10 cellular contexts compared by ENCODE assay signal in genomic region chr4:8260656-8261111, GRCh38. TPM values are rescaled to one million over a fixed set of nuclear protein-coding genes. Genes with fewer than 3 reads are reported as not detected.
DNase-seq lines count a peak whose midpoint lies in the region; ATAC-seq and TF ChIP-seq lines count a peak whose summit lies in the region.
"Had no signal": no experiment of that assay in that cellular context is flagged by ENCODE, and none has a peak within 500 bp of the region (broad histone marks: within the 10 kb centered on the region; RNA-seq: fewer than 3 reads in every experiment).

No MANE protein-coding gene starts in this region.

- no peaks in the 10 kb centered on the region for H3K36me3 ChIP-seq in left lung
- H3K36me3 ChIP-seq in upper lobe of right lung = no peaks in the 10 kb centered on the region
- H3K36me3 ChIP-seq: tibial nerve had no signal

- no peak overlapping the region for H3K4me3 ChIP-seq in astrocyte of the spinal cord (ENCODE audit: low read depth, low read length)
- no peak overlapping the region for H3K4me3 ChIP-seq in left lung
- no peak overlapping the region for H3K4me3 ChIP-seq in upper lobe of right lung
- H3K4me3 ChIP-seq: tibial nerve had no signal

- H3K9me3 ChIP-seq in left lung = no peaks in the 10 kb centered on the region
- no peaks in the 10 kb centered on the region for H3K9me3 ChIP-seq in upper lobe of right lung
- H3K9me3 ChIP-seq: tibial nerve had no signal

- H3K27me3 ChIP-seq in left lung = no peaks in the 10 kb centered on the region
- no peaks in the 10 kb centered on the region for H3K27me3 ChIP-seq in upper lobe of right lung
- H3K27me3 ChIP-seq: tibial nerve had no signal

- intact Hi-C loops in left lung (cut with DNase I) = no loop called here
- intact Hi-C loops in upper lobe of right lung (cut with DNase I) = no loop called here

- H3K27ac ChIP-seq in left lung (no peak overlapping the region), upper lobe of right lung (no peak overlapping the region)

- in situ Hi-C loops in astrocyte of the spinal cord (cut with HindIII; ENCODE audit: low sequenced_read_pairs) (no loop called here), ACHN (cut with HindIII; ENCODE audit: low pct_ligation_motif_present, low pct_unique_long_range_greater_than_20kb, low sequenced_read_pairs) (no loop called here)

- peak; percentile 39 for DNase-seq in NCI-H345 (lab: John Stamatoyannopoulos, UW)
- DNase-seq in NCI-H345 treated with DMSO at 0.1 percent for 48 hours (lab: John Stamatoyannopoulos, UW; ENCODE audit: unreplicated experiment) = no peak
- peak; percentile 81 for DNase-seq in astrocyte of the spinal cord (ENCODE audit: low read depth, low spot score)
- peak in 1 of 2 donors; percentile 66 for DNase-seq in left lung
- no peak for DNase-seq in upper lobe of right lung
- DNase-seq in ACHN = no peak
- DNase-seq in T-helper 1 cell = no peak
- DNase-seq in NCI-H2171 (lab: John Stamatoyannopoulos, UW) = no peak
- DNase-seq: stimulated activated CD4-positive, alpha-beta T cell treated with anti-CD3 and anti-CD28 coated beads, Interleukin-15, amount 100 ng/mL, for 24 hours had no signal

- ATAC-seq in left lung (peak; percentile 60), upper lobe of right lung (peak; percentile 35)

- H3K4me1 ChIP-seq in left lung (peaks cover 0 to 22% of the 10 kb centered on the region in 2 donors), upper lobe of right lung (peaks cover 3% of the 10 kb centered on the region)
- H3K4me1 ChIP-seq: tibial nerve had no signal

- TF ChIP-seq CTCF in astrocyte of the spinal cord (IDR thresholded peaks at IDR 0.05; ENCODE audit: low read depth, low read length) (no peak), left lung (IDR thresholded peaks at IDR 0.05) (no peak), upper lobe of right lung (IDR thresholded peaks at IDR 0.05) (no peak)

RNA-seq across cellular contexts. Expression of gene HTRA3, which starts 8.9 kb away (rescaled TPM):
- total RNA-seq in left lung (10 to 100 TPM; 16.7 to 18.3 TPM), upper lobe of right lung (25.0 TPM)

Comparison
In these comparisons a context has a peak if more than half of its experiments do, and no peak if none do; other contexts are left out.
1. DNase-seq: peak in NCI-H345 (single experiment) and astrocyte of the spinal cord (single experiment); none in NCI-H345 treated with DMSO at 0.1 percent for 48 hours (single experiment), upper lobe of right lung (single experiment), ACHN (single experiment), T-helper 1 cell (0 of 5) and NCI-H2171 (single experiment).